Comparison of ENCODE assay signal across 1 cellular context in the genomic region with DNA sequence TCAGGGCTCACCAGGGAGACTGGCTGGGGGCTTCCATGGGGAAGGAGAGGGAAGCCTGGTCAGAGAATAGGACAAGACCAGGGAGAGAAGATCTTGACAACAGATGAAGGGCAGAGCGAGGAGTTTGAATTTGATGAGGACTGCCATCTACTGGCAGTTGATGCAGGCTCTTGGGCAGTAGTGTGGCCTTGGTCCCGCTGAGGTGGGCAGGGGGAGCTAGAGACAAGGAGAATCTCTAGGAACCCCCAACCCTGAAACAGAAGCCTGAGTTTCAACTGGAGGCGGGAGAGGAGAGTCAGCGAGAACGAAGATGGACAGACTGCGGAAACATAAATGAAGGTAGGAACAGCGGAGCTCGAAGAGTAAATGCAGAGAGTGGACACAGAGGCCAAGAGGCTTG.
A peak's percentile ranks its signal among the peaks of the same experiment; 100 is the strongest.
TF ChIP-seq lines count a peak whose summit lies in the region.

No MANE protein-coding gene starts in this region.

TF ChIP-seq in GM23338, 12 proteins besides CTCF, POLR2A, EP300 and RAD21 (continued from another document):
- peak; percentile 57; the same call in 1 of the 2 replicates for TF ChIP-seq ZNF462 (CRISPR knock-in tag; IDR thresholded peaks at IDR 0.05)
